ENCODE assay signal across 3 cellular contexts in genomic region chr1:229475859-229476258, GRCh38. TPM values are rescaled to one million over a fixed set of nuclear protein-coding genes. Genes with fewer than 3 reads are reported as not detected.
"Had no signal": no experiment of that assay in that cellular context is flagged by ENCODE, and none has a peak within 500 bp of the region (broad histone marks: within the 10 kb centered on the region; RNA-seq: fewer than 3 reads in every experiment).

No MANE protein-coding gene starts in this region.

RNA-seq across cellular contexts. Expression of gene ACTA1, which starts 42.0 kb away (rescaled TPM):
- total RNA-seq: H4, HFFc6 had no signal
- polyA plus RNA-seq: GM23248 had no signal
